Comparison of ENCODE assay signal across 8 cellular contexts in genomic region chr18:80147037-80147417, GRCh38. TPM values are rescaled to one million over a fixed set of nuclear protein-coding genes. Genes with fewer than 3 reads are reported as not detected.
DNase-seq lines count a peak whose midpoint lies in the region; ATAC-seq, FAIRE-seq and TF ChIP-seq lines count a peak whose summit lies in the region.

No MANE protein-coding gene starts in this region.

- no peak overlapping the region for H4K5ac ChIP-seq in H1 (ENCODE audit: insufficient read length, low read depth, low read length)

- no peak overlapping the region for H4K8ac ChIP-seq in H1 (ENCODE audit: extremely low read depth, insufficient read depth, low read length)

- no peaks in the 10 kb centered on the region for H3K79me1 ChIP-seq in H1 (ENCODE audit: low read depth, low read length)

- H4K91ac ChIP-seq in H1 (replicated peaks; ENCODE audit: insufficient read length, low read length), result no peak overlapping the region

- H2AFZ ChIP-seq in H1 (ENCODE audit: low read length), result no peak overlapping the region

- H2BK15ac ChIP-seq in H1 (ENCODE audit: low read length), result no peak overlapping the region

- H2BK20ac ChIP-seq in H1 (ENCODE audit: low read length), result no peak overlapping the region

- peaks cover 0 to 17% (median 0%) of the 10 kb centered on the region in 4 experiments; a peak in 2 of 8 replicates for H3K36me3 ChIP-seq in H1 (ENCODE audit: control insufficient read depth in 2 of 4, insufficient read depth in 4 of 4, low read length in 3 of 4)

- no peak for TF ChIP-seq EP300 in H1 (IDR thresholded peaks at IDR 0.05; ENCODE audit: borderline replicate concordance in 1 of 2, low read depth in 2 of 2, low read length in 2 of 2)

- DNase-seq in ELR (ENCODE audit: low read depth) (peak; percentile 24), M059J (ENCODE audit: low read depth) (peak; percentile 42), H1 (ENCODE audit: low read depth in 1 of 2, low spot score in 2 of 2) (no peak), omental fat pad (ENCODE audit: low spot score) (no peak), posterior cingulate gyrus (no peak), NCI-H2081 (lab: John Stamatoyannopoulos, UW) (no peak), D721Med (ENCODE audit: insufficient read length, low spot score) (no peak)

- TF ChIP-seq POLR2A in H1 (IDR thresholded peaks at IDR 0.05; ENCODE audit: control extremely low read depth in 1 of 2, low read depth in 2 of 2, low read length in 2 of 2), result no peak

- no peak overlapping the region for H2BK12ac ChIP-seq in H1 (ENCODE audit: low read depth, low read length)

- H2BK120ac ChIP-seq in H1 (replicated peaks; ENCODE audit: low read depth, low read length), result no peak overlapping the region

- WGBS in H1 (ENCODE audit: extremely low coverage in 1 of 2, insufficient coverage in 1 of 2, insufficient read length in 1 of 2, insufficient replicate concordance in 2 of 2, low coverage in 1 of 2, low lambda C conversion rate in 2 of 2, missing lambda C conversion rate in 1 of 2), 2 experiments, result 53% methylated on average over 12 of the region's 12 CpGs; no CpG with 5 or more reads in 1 of the 2 experiments

- no peak overlapping the region for H2AK5ac ChIP-seq in H1 (ENCODE audit: low read depth, low read length)

- H3K18ac ChIP-seq in H1 (ENCODE audit: extremely low read depth, low read length), result no peak overlapping the region

- FAIRE-seq in H1 (lab: Jason Lieb, UNC), result no peak
- no peak for FAIRE-seq in D721Med (lab: Jason Lieb, UNC)

- H3K9ac ChIP-seq in H1 (replicated peaks in 1 of 4; ENCODE audit: extremely low read depth in 1 of 4, low read depth in 3 of 4, low read length in 3 of 4), result no peak overlapping the region; a peak in 2 of 7 replicates

- peaks cover 3% of the 10 kb centered on the region; the same call in 1 of the 2 replicates for H3K23me2 ChIP-seq in H1 (ENCODE audit: low read depth, low read length)

- no peaks in the 10 kb centered on the region for H3K9me3 ChIP-seq in H1 (ENCODE audit: insufficient read depth in 2 of 2, low read depth in 1 of 2, low read length in 1 of 2)

- peaks cover 0 to 6% of the 10 kb centered on the region in 2 experiments for H4K20me1 ChIP-seq in H1 (replicated peaks in 1 of 2; ENCODE audit: control insufficient read depth in 1 of 2, insufficient read depth in 2 of 2, low read length in 2 of 2)

- peak overlapping the region; percentile 70 for H3K4me2 ChIP-seq in H1 (ENCODE audit: insufficient read depth in 1 of 2, low read depth in 2 of 2, low read length in 2 of 2)

- no peaks in the 10 kb centered on the region; a peak in 2 of 7 replicates for H3K4me1 ChIP-seq in H1 (replicated peaks in 1 of 4; ENCODE audit: control insufficient read depth in 3 of 4, insufficient read depth in 4 of 4, low read length in 3 of 4)

- TF ChIP-seq RAD21 in H1 (IDR thresholded peaks at IDR 0.05 in 1 of 2, conservative IDR thresholded peaks at IDR 0.05 in 1 of 2; ENCODE audit: low read depth in 2 of 2, low read length in 2 of 2), result no peak

- POLR2A ChIA-PET in H1 (lab: Charles Lee; ENCODE audit: partially characterized antibody), result interaction anchor here (0.9 to 2.8 kb wide), 6 partner anchors 8 to 37 kb away, joined by 3 to 9 read pairs (median 4); no protein-coding TSS in a partner anchor

- no peaks in the 10 kb centered on the region for H3K27me3 ChIP-seq in H1 (replicated peaks in 1 of 4; ENCODE audit: control insufficient read depth in 3 of 4, extremely low read depth in 1 of 4, insufficient read depth in 3 of 4, low read length in 3 of 4)

- ATAC-seq in GM21515 (IDR thresholded peaks at IDR 0.05; ENCODE audit: unreplicated experiment), result peak; percentile 33
- peak; percentile 31 for ATAC-seq in omental fat pad (ENCODE audit: low FRiP score)

- H3K4ac ChIP-seq in H1 (replicated peaks; ENCODE audit: insufficient read length, low read depth, low read length), result no peak overlapping the region

- no peak overlapping the region for H2BK5ac ChIP-seq in H1 (ENCODE audit: low read depth, low read length)

- H3K27ac ChIP-seq in H1 (ENCODE audit: low read depth, low read length), result no peak overlapping the region

- intact Hi-C loops in posterior cingulate gyrus (cut with DNase I), result no loop called here

- TF ChIP-seq CTCF in H1 (IDR thresholded peaks at IDR 0.05; ENCODE audit: control extremely low read depth in 1 of 3, insufficient read depth in 1 of 3, low read depth in 1 of 3, low read length in 3 of 3), result no peak
- no peak for TF ChIP-seq CTCF in omental fat pad (IDR thresholded peaks at IDR 0.05)
- TF ChIP-seq CTCF in D721Med (IDR thresholded peaks at IDR 0.05; ENCODE audit: insufficient read depth, missing control alignments), result no peak

- H3K23ac ChIP-seq in H1 (ENCODE audit: insufficient read length), result no peak overlapping the region

- no peak overlapping the region for H3K56ac ChIP-seq in H1 (replicated peaks; ENCODE audit: insufficient read length, low read depth, low read length)

- no peaks in the 10 kb centered on the region for H3K79me2 ChIP-seq in H1 (ENCODE audit: control insufficient read depth in 1 of 2, insufficient read depth in 2 of 2, low read length in 2 of 2)

- CTCF ChIA-PET in H1 (lab: Charles Lee; ENCODE audit: partially characterized antibody), result interaction anchor here (0.7 to 3.5 kb wide), 4 partner anchors 9 to 17 kb away, joined by 3 to 21 read pairs (median 8); no protein-coding TSS in a partner anchor

- no peak overlapping the region for H3K14ac ChIP-seq in H1 (ENCODE audit: insufficient read length)

- H3K4me3 ChIP-seq in H1 (ENCODE audit: extremely low read depth in 1 of 4, insufficient read depth in 2 of 4, low read depth in 3 of 4, low read length in 4 of 4), result peak overlapping the region; percentile 37 to 61 (median 48)

TF ChIP-seq in H1, 55 proteins besides CTCF, POLR2A, EP300 and RAD21:
- no peak for TF ChIP-seq SIX5 (IDR thresholded peaks at IDR 0.05; ENCODE audit: low read depth, low read length)
- no peak for TF ChIP-seq SIRT6 (IDR thresholded peaks at IDR 0.05; ENCODE audit: low read length)
- TF ChIP-seq MAX (IDR thresholded peaks at IDR 0.05), result no peak
- TF ChIP-seq EGR1 (IDR thresholded peaks at IDR 0.05; ENCODE audit: borderline replicate concordance, low read depth, low read length), result no peak

RNA-seq across cellular contexts. Expression of gene ADNP2, which starts 38.0 kb away (rescaled TPM):
- 15.8 and 28.7 TPM in 2 replicates for total RNA-seq in M059J (2014; rRNA removed; shearing (Covaris generic))
- total RNA-seq in H1 (2021; fragmentation: NEBNext Ultra II Directional; extraction: Animal tissue kit (Norgen Biotek cat#: 25700)), result 61.1 and 61.6 TPM in 2 replicates
- polyA plus RNA-seq in H1 (2011; rRNA removed), result 25.1 and 28.5 TPM in 2 replicates
- polyA plus RNA-seq in H1 (2011; cell fraction: cytosol; rRNA removed), result 23.0 TPM
- 28.0 TPM for polyA plus RNA-seq in H1 (2011; cell fraction: nucleus; rRNA removed)
- polyA plus RNA-seq in H1 (2012, experiment 1 of 2), result 29.6 to 36.5 TPM (median 31.7 TPM) in 4 replicates
- polyA plus RNA-seq in H1 (2012, experiment 2 of 2), result 5.6 TPM
- polyA plus RNA-seq in H1 (2013, experiment 1 of 2), result 25.7 TPM
- polyA plus RNA-seq in H1 (2013, experiment 2 of 2), result 26.9 TPM
- polyA minus RNA-seq in H1 (2011; rRNA and poly(A)+ RNA removed), result 63.8 and 67.0 TPM in 2 replicates
- polyA minus RNA-seq in H1 (2011; cell fraction: cytosol; rRNA and poly(A)+ RNA removed), result 36.8 TPM
- 34.9 TPM for polyA minus RNA-seq in H1 (2011; cell fraction: nucleus; rRNA and poly(A)+ RNA removed)
- 10 to 100 TPM; 13.2 to 22.6 (median 16.1) TPM for total RNA-seq in omental fat pad

Comparison
In these comparisons a context has a peak if more than half of its experiments do, and no peak if none do; other contexts are left out.
1. DNase-seq: peak in ELR (single experiment) and M059J (single experiment); none in H1 (0 of 2), omental fat pad (single experiment), posterior cingulate gyrus (0 of 10), NCI-H2081 (0 of 2) and D721Med (single experiment).